17 cellular contexts compared by ENCODE assay signal in genomic region chr10:97506214-97506991, GRCh38.
"Had no signal": no experiment of that assay in that cellular context is flagged by ENCODE, and none has a peak within 500 bp of the region (broad histone marks: within the 10 kb centered on the region; RNA-seq: fewer than 3 reads in every experiment).

No MANE protein-coding gene starts in this region.

- DNase-seq: activated CD4-positive, alpha-beta T cell treated with anti-CD3 and anti-CD28 coated beads, Interleukin-2, amount 50 U/mL, for 48 hours; activated CD4-positive, CD25-positive, alpha-beta regulatory T cell treated with anti-CD3 and anti-CD28 coated beads, Interleukin-2, amount 50 U/mL, for 72 hours; activated gamma-delta T cell; activated naive CD8-positive, alpha-beta T cell treated with anti-CD3 and anti-CD28 coated beads, Interleukin-2, amount 10 ng/mL, durations not matched to agents 7 days and 5 days; anterior cingulate cortex; brain microvascular endothelial cell; effector CD4-positive, alpha-beta T cell; foreskin keratinocyte; immature natural killer cell; mucosa of descending colon; naive thymus-derived CD8-positive, alpha-beta T cell; stimulated activated CD4-positive, alpha-beta T cell treated with anti-CD3 and anti-CD28 coated beads, Interleukin-12 subunit alpha, Interleukin-12 subunit beta, amount 100 ng/mL, for 4 hours; stimulated activated naive CD4-positive, alpha-beta T cell; transverse colon had no signal

- H3K4me3 Mint-ChIP-seq: activated naive CD8-positive, alpha-beta T cell treated with anti-CD3 and anti-CD28 coated beads, Interleukin-2, amount 10 ng/mL, durations not matched to agents 7 days and 5 days; central memory CD8-positive, alpha-beta T cell; immature natural killer cell; naive thymus-derived CD8-positive, alpha-beta T cell; T-helper 2 cell treated with Interferon-gamma antibody and Interleukin-4, amounts not matched to agents 5 μg/mL and 100 μg/mL, for 36 hours had no signal

- H3K9me3 Mint-ChIP-seq: activated naive CD8-positive, alpha-beta T cell treated with anti-CD3 and anti-CD28 coated beads, Interleukin-2, amount 10 ng/mL, durations not matched to agents 7 days and 5 days; central memory CD8-positive, alpha-beta T cell; immature natural killer cell; naive thymus-derived CD8-positive, alpha-beta T cell; T-helper 2 cell treated with Interferon-gamma antibody and Interleukin-4, amounts not matched to agents 5 μg/mL and 100 μg/mL, for 36 hours had no signal

- ATAC-seq: foreskin keratinocyte; left lobe of liver; mucosa of descending colon; naive thymus-derived CD8-positive, alpha-beta T cell had no signal

- H3K27ac Mint-ChIP-seq: activated naive CD8-positive, alpha-beta T cell treated with anti-CD3 and anti-CD28 coated beads, Interleukin-2, amount 10 ng/mL, durations not matched to agents 7 days and 5 days; immature natural killer cell; T-helper 2 cell treated with Interferon-gamma antibody and Interleukin-4, amounts not matched to agents 5 μg/mL and 100 μg/mL, for 36 hours had no signal

- H3K36me3 Mint-ChIP-seq: activated naive CD8-positive, alpha-beta T cell treated with anti-CD3 and anti-CD28 coated beads, Interleukin-2, amount 10 ng/mL, durations not matched to agents 7 days and 5 days; immature natural killer cell; naive thymus-derived CD8-positive, alpha-beta T cell had no signal

- H3K4me1 Mint-ChIP-seq: activated naive CD8-positive, alpha-beta T cell treated with anti-CD3 and anti-CD28 coated beads, Interleukin-2, amount 10 ng/mL, durations not matched to agents 7 days and 5 days; central memory CD8-positive, alpha-beta T cell; immature natural killer cell; naive thymus-derived CD8-positive, alpha-beta T cell had no signal
